Comparison of ENCODE assay signal across 8 cellular contexts in the genomic region with DNA sequence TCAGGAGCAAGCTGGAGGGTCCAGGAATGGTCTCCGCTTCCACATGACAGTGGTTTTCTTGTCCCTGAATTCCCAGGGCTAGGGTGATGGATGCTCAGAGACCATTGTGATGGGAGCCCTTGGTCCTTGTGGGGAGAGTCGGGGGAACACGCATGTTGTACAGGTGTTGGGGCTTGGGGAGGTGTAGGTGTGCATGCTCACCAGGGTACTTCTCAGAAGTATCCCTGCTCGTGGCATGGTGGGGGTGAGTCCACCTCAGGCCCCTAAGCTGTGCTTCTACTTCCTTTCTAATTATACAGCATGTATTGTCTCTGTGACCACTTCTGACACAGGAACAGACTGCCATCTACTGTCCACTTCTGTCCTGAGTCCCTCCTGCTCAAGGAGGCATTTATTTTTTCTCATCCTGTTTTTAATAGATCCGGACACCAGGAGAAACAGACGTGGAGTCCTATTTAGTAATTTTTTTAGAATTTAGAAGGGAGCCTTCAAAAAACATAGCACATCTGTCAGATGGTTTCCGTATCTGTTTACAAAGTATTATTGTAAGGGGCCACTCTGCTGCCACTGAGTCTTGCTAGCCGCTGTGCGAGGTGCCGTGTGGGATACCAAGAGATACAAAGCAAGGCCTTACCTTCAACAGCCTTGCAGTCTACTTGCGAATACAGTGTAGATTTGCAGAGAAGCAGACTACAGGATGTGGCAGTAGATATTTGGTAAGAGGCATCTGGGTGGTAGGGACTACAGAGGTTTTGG. TPM values are rescaled to one million over a fixed set of nuclear protein-coding genes. Genes with fewer than 3 reads are reported as not detected.
DNase-seq lines count a peak whose midpoint lies in the region; ATAC-seq and TF ChIP-seq lines count a peak whose summit lies in the region.

No MANE protein-coding gene starts in this region.

- H3K4me2 ChIP-seq in smooth muscle cell = no peak overlapping the region

- no peaks in the 10 kb centered on the region for H4K20me1 ChIP-seq in smooth muscle cell (ENCODE audit: low read depth)

- H3K27me3 ChIP-seq in smooth muscle cell (ENCODE audit: low read depth) = peaks cover 22% of the 10 kb centered on the region

- 65% methylated on average over 11 of the region's 11 CpGs for WGBS in smooth muscle cell (ENCODE audit: low lambda C conversion rate)

- peaks cover 10% of the 10 kb centered on the region for H3K4me1 ChIP-seq in smooth muscle cell (ENCODE audit: low read depth)

- H3K79me2 ChIP-seq in smooth muscle cell (ENCODE audit: low read depth) = no peaks in the 10 kb centered on the region

- no peak overlapping the region for H3K4me3 ChIP-seq in smooth muscle cell

- no peaks in the 10 kb centered on the region for H3K9me3 ChIP-seq in smooth muscle cell (replicated peaks; ENCODE audit: low read depth)

- H3F3A ChIP-seq in smooth muscle cell (ENCODE audit: low read depth) = no peaks in the 10 kb centered on the region

- DNase-seq in AG09319 (ENCODE audit: extremely low read depth, low read depth) = no peak
- peak; percentile 53 for DNase-seq in HS-27A (ENCODE audit: low read depth)
- peak; percentile 53 for DNase-seq in RPMI8226
- DNase-seq in globus pallidus (ENCODE audit: low spot score) = peak; percentile 31
- DNase-seq in smooth muscle cell (lab: John Stamatoyannopoulos, UW; ENCODE audit: unreplicated experiment) = no peak
- DNase-seq in stimulated activated naive CD8-positive, alpha-beta T cell treated with anti-CD3 and anti-CD28 coated beads, Interleukin-15, Interleukin-2, amounts not matched to agents 100 U/mL and 50 U/mL, for 24 hours = no peak
- no peak for DNase-seq in T-helper 1 cell
- no peak for DNase-seq in activated CD8-positive, alpha-beta T cell treated with anti-CD3 and anti-CD28 coated beads for 36 hours

- no peaks in the 10 kb centered on the region for H3K9me3 Mint-ChIP-seq in activated CD8-positive, alpha-beta T cell treated with anti-CD3 and anti-CD28 coated beads for 36 hours

- ATAC-seq in stimulated activated naive CD8-positive, alpha-beta T cell treated with anti-CD3 and anti-CD28 coated beads, Interleukin-15, Interleukin-2, amounts not matched to agents 100 U/mL and 50 U/mL, for 24 hours = no peak
- ATAC-seq in activated CD8-positive, alpha-beta T cell treated with anti-CD3 and anti-CD28 coated beads for 36 hours = no peak

- POLR2A ChIA-PET in activated CD8-positive, alpha-beta T cell treated with anti-CD3 and anti-CD28 coated beads for 36 hours (lab: Charles Lee) = no interaction called here

- H3K27ac Mint-ChIP-seq in activated CD8-positive, alpha-beta T cell treated with anti-CD3 and anti-CD28 coated beads for 36 hours = no peak overlapping the region

- H3K27ac ChIP-seq in smooth muscle cell (ENCODE audit: low read depth) = no peak overlapping the region

- H2AFZ ChIP-seq in smooth muscle cell (ENCODE audit: low read depth) = no peak overlapping the region

- H3K4me1 Mint-ChIP-seq in activated CD8-positive, alpha-beta T cell treated with anti-CD3 and anti-CD28 coated beads for 36 hours (ENCODE audit: low read depth) = no peaks in the 10 kb centered on the region

- intact Hi-C loops in activated CD8-positive, alpha-beta T cell treated with anti-CD3 and anti-CD28 coated beads for 36 hours (cut with micrococcal nuclease) = loop anchor here (10.0 kb wide), 1 partner anchor 238 kb away; no protein-coding TSS in a partner anchor

- no peaks in the 10 kb centered on the region for H3K36me3 ChIP-seq in smooth muscle cell (ENCODE audit: low read depth)

- H3K36me3 Mint-ChIP-seq in activated CD8-positive, alpha-beta T cell treated with anti-CD3 and anti-CD28 coated beads for 36 hours (ENCODE audit: low read depth) = no peaks in the 10 kb centered on the region

- CTCF ChIA-PET in activated CD8-positive, alpha-beta T cell treated with anti-CD3 and anti-CD28 coated beads for 36 hours (lab: Charles Lee) = no interaction called here

- H3K27me3 Mint-ChIP-seq in activated CD8-positive, alpha-beta T cell treated with anti-CD3 and anti-CD28 coated beads for 36 hours = peaks cover 14% of the 10 kb centered on the region

- H3K4me3 Mint-ChIP-seq in activated CD8-positive, alpha-beta T cell treated with anti-CD3 and anti-CD28 coated beads for 36 hours = no peak overlapping the region

- TF ChIP-seq CTCF in AG09319 (IDR thresholded peaks at IDR 0.05; ENCODE audit: low read depth, low read length) (peak; percentile 61), smooth muscle cell (IDR thresholded peaks at IDR 0.05; ENCODE audit: borderline replicate concordance, insufficient read depth, poor library complexity, severe bottlenecking) (peak; percentile 72)
- no peak for TF ChIP-seq CTCF in activated CD8-positive, alpha-beta T cell treated with anti-CD3 and anti-CD28 coated beads for 36 hours (IDR thresholded peaks at IDR 0.05)

- H3K9ac ChIP-seq in smooth muscle cell (ENCODE audit: low read depth) = no peak overlapping the region

RNA-seq across cellular contexts. Expression of a gene that starts 10.5 kb away (rescaled TPM):
- 0.67 and 1.1 TPM in 2 replicates for total RNA-seq in smooth muscle cell
- polyA plus RNA-seq in smooth muscle cell = 3.4 and 4.2 TPM in 2 replicates
- not detected for total RNA-seq in activated CD8-positive, alpha-beta T cell treated with anti-CD3 and anti-CD28 coated beads for 36 hours

Comparison
In these comparisons a context has a peak if more than half of its experiments do, and no peak if none do; other contexts are left out.
1. DNase-seq: peak in HS-27A (single experiment), RPMI8226 (single experiment) and globus pallidus (single experiment); none in AG09319 (single experiment), smooth muscle cell (single experiment), stimulated activated naive CD8-positive, alpha-beta T cell treated with anti-CD3 and anti-CD28 coated beads, Interleukin-15, Interleukin-2, amounts not matched to agents 100 U/mL and 50 U/mL, for 24 hours (single experiment), T-helper 1 cell (0 of 5) and activated CD8-positive, alpha-beta T cell treated with anti-CD3 and anti-CD28 coated beads for 36 hours (single experiment).